Comparison of ENCODE assay signal across 8 cellular contexts in genomic region chr17:50919321-50920040, GRCh38. TPM values are rescaled to one million over a fixed set of nuclear protein-coding genes. Genes with fewer than 3 reads are reported as not detected.
DNase-seq lines count a peak whose midpoint lies in the region; ATAC-seq and TF ChIP-seq lines count a peak whose summit lies in the region.

No MANE protein-coding gene starts in this region.

- H3K79me1 ChIP-seq in mesendoderm (ENCODE audit: low read length): no peaks in the 10 kb centered on the region

- H2BK15ac ChIP-seq in mesendoderm (replicated peaks; ENCODE audit: low read depth): no peak overlapping the region

- WGBS in mesendoderm (ENCODE audit: extremely low coverage, insufficient coverage, low lambda C conversion rate): no CpG with 5 or more reads among the region's 18 CpGs

- no peak overlapping the region for H3K27ac ChIP-seq in mesendoderm (ENCODE audit: low read depth, low read length)

- no peak overlapping the region for H2AK5ac ChIP-seq in mesendoderm (ENCODE audit: low read length)

- H3K79me2 ChIP-seq in mesendoderm (ENCODE audit: control insufficient read depth, insufficient read depth, low read length): no peaks in the 10 kb centered on the region

- no peak overlapping the region for H4K5ac ChIP-seq in mesendoderm (ENCODE audit: low read length)

- no peak overlapping the region for H3K4ac ChIP-seq in mesendoderm (ENCODE audit: low read depth, low read length)

- H3K23ac ChIP-seq in mesendoderm (ENCODE audit: low read length): no peak overlapping the region

- no peak overlapping the region for H3K18ac ChIP-seq in mesendoderm (ENCODE audit: low read length)

- no peaks in the 10 kb centered on the region for H3K27me3 ChIP-seq in mesendoderm (ENCODE audit: insufficient read depth, low read length, poor library complexity)

- H3K9ac ChIP-seq in mesendoderm (ENCODE audit: low read length): no peak overlapping the region

- intact Hi-C loops in Calu3 (cut with micrococcal nuclease; ENCODE audit: unreplicated experiment): loop anchor here (1.0 kb wide), 1 partner anchor 52 kb away; no protein-coding TSS in a partner anchor

- H3K4me1 Mint-ChIP-seq in Calu3 (ENCODE audit: low read depth, unreplicated experiment): peaks cover 74% of the 10 kb centered on the region
- peaks cover 6% of the 10 kb centered on the region for H3K4me1 Mint-ChIP-seq in endothelial cell (ENCODE audit: unreplicated experiment)

- no peak overlapping the region for H3K4me2 ChIP-seq in mesendoderm (ENCODE audit: low read length)

- H3K36me3 Mint-ChIP-seq in Calu3 (ENCODE audit: insufficient read depth, unreplicated experiment) (peaks cover 54% of the 10 kb centered on the region), endothelial cell (ENCODE audit: low read depth, unreplicated experiment) (no peaks in the 10 kb centered on the region)

- DNase-seq in Calu3 (peak; percentile 99), NOMO-1 (lab: John Stamatoyannopoulos, UW; ENCODE audit: unreplicated experiment in 2 of 2) (peak; percentile 69 to 71), endothelial cell (ENCODE audit: low spot score) (peak; percentile 50), mesendoderm (peak; percentile 97)
- peak; percentile 83 for DNase-seq in activated T-cell treated with anti-CD3 and anti-CD28 coated beads, Interleukin-2, amount 50 U/mL, for 1 hour
- peak; percentile 59 for DNase-seq in stimulated activated CD8-positive, alpha-beta memory T cell treated with anti-CD3 and anti-CD28 coated beads, Interleukin-12 subunit alpha, Interleukin-12 subunit beta, amount 100 ng/mL, for 4 hours (ENCODE audit: low read depth)

- H3K9me3 Mint-ChIP-seq in Calu3 (ENCODE audit: low read depth, unreplicated experiment): no peaks in the 10 kb centered on the region
- H3K9me3 Mint-ChIP-seq in endothelial cell (ENCODE audit: unreplicated experiment): no peaks in the 10 kb centered on the region

- H3K4me3 Mint-ChIP-seq in Calu3 (ENCODE audit: low read depth, unreplicated experiment) (peak overlapping the region; percentile 39), endothelial cell (ENCODE audit: unreplicated experiment) (no peak overlapping the region)

- CTCF ChIA-PET in Calu3 (lab: Charles Lee): interaction anchor here (0.6 to 2.2 kb wide), 10 partner anchors 10 to 388 kb away, joined by 3 to 11 read pairs (median 3); partner anchors contain the start of gene TOB1

- no peak overlapping the region for H3K56ac ChIP-seq in mesendoderm (ENCODE audit: low read length)

- H3K27me3 Mint-ChIP-seq in Calu3 (ENCODE audit: unreplicated experiment): no peaks in the 10 kb centered on the region
- peaks cover 10% of the 10 kb centered on the region for H3K27me3 Mint-ChIP-seq in endothelial cell (ENCODE audit: unreplicated experiment)

- BruUV-seq in Calu3 (replicated peaks; lab: Mats Ljungman, UMichigan): no TSS peak

- H3K36me3 ChIP-seq in mesendoderm (ENCODE audit: control insufficient read depth, insufficient read depth, low read length): no peaks in the 10 kb centered on the region

- no peak overlapping the region for H2BK120ac ChIP-seq in mesendoderm (ENCODE audit: low read depth, low read length)

- H3K4me3 ChIP-seq in mesendoderm (ENCODE audit: low read length): no peak overlapping the region

- H2BK5ac ChIP-seq in mesendoderm (ENCODE audit: low read length): no peak overlapping the region

- peaks cover 10% of the 10 kb centered on the region for H3K4me1 ChIP-seq in mesendoderm (ENCODE audit: control insufficient read depth, low read depth, low read length)

- H3K27ac Mint-ChIP-seq in Calu3 (ENCODE audit: unreplicated experiment) (peak overlapping the region; percentile 96), endothelial cell (ENCODE audit: unreplicated experiment) (no peak overlapping the region)

- no peak for TF ChIP-seq CTCF in Calu3 (IDR thresholded peaks at IDR 0.05; ENCODE audit: unreplicated experiment)
- no peak for TF ChIP-seq CTCF in endothelial cell (IDR thresholded peaks at IDR 0.05; ENCODE audit: unreplicated experiment)

- no peak overlapping the region for H4K8ac ChIP-seq in mesendoderm (ENCODE audit: low read depth, low read length)

- ATAC-seq in HG03378 (IDR thresholded peaks at IDR 0.05; ENCODE audit: unreplicated experiment) (peak; percentile 46), HG02973 (IDR thresholded peaks at IDR 0.05; ENCODE audit: unreplicated experiment) (no peak)

RNA-seq across cellular contexts. Expression of gene TOB1, which starts 53.3 kb away (rescaled TPM):
- total RNA-seq in Calu3 (2022) (177 and 241 TPM in 2 replicates), endothelial cell (ENCODE audit: unreplicated experiment) (15.5 TPM)
- polyA plus RNA-seq in mesendoderm (2013, experiment 1 of 2): 9.4 TPM
- 9.3 TPM for polyA plus RNA-seq in mesendoderm (2013, experiment 2 of 2)

Comparison
In these comparisons a context has a peak if more than half of its experiments do, and no peak if none do; other contexts are left out.
1. RNA of gene TOB1, which starts 53.3 kb away (total RNA-seq): 177 to 241 TPM in Calu3; 15.5 TPM in endothelial cell (single experiment); every median in the first group is over 10 times any median in the second.
2. Peak in every context shown above with its lines, with median percentiles within 50 percentile points of each other: DNase-seq.